In genomic region chr7:55164527-55164926, GRCh38 we compare ENCODE assay signal across 14 cellular contexts.
A peak's percentile ranks its signal among the peaks of the same experiment; 100 is the strongest.
DNase-seq lines count a peak whose midpoint lies in the region; ATAC-seq and TF ChIP-seq lines count a peak whose summit lies in the region.
"Had no signal": no experiment of that assay in that cellular context is flagged by ENCODE, and none has a peak within 500 bp of the region (broad histone marks: within the 10 kb centered on the region; RNA-seq: fewer than 3 reads in every experiment).

No MANE protein-coding gene starts in this region.

- no peak overlapping the region for H3K4me3 ChIP-seq in PC-3 (ENCODE audit: low read length)
- no peak overlapping the region for H3K4me3 ChIP-seq in thyroid gland (replicated peaks in 1 of 3)
- no peak overlapping the region for H3K4me3 ChIP-seq in CD4-positive, alpha-beta memory T cell (ENCODE audit: low read length in 2 of 2)
- H3K4me3 ChIP-seq: BLaER1 treated with 17β-estradiol and CSF1 and Interleukin-3, amounts not matched to agents 10 nM and 100 nM had no signal

- CTCF ChIA-PET in PC-3 (lab: Charles Lee), result no interaction called here
- CTCF ChIA-PET in CD4-positive, alpha-beta memory T cell (lab: Charles Lee; ENCODE audit: partially characterized antibody), result no interaction called here

- no peaks in the 10 kb centered on the region for H3K4me1 Mint-ChIP-seq in CD4-positive, alpha-beta memory T cell
- H3K4me1 Mint-ChIP-seq: CD4-positive, CD25-positive, alpha-beta regulatory T cell had no signal

- H3K9ac ChIP-seq in PC-3 (ENCODE audit: low read length), result no peak overlapping the region
- H3K9ac ChIP-seq: BLaER1 treated with 17β-estradiol and CSF1 and Interleukin-3, amounts not matched to agents 10 nM and 100 nM had no signal

- no TSS peak for BruUV-seq in PC-3 (replicated peaks; lab: Mats Ljungman, UMichigan)

- TF ChIP-seq CTCF in PC-3 (conservative IDR thresholded peaks at IDR 0.05; ENCODE audit: low read depth, low read length), result no peak
- TF ChIP-seq CTCF in thyroid gland (IDR thresholded peaks at IDR 0.05), result no peak

- no peak overlapping the region for H2AFZ ChIP-seq in PC-3 (ENCODE audit: low read length)

- H3K9me3 ChIP-seq in PC-3 (ENCODE audit: low read length) (no peaks in the 10 kb centered on the region), thyroid gland (no peaks in the 10 kb centered on the region)
- no peaks in the 10 kb centered on the region for H3K9me3 ChIP-seq in CD4-positive, alpha-beta memory T cell (ENCODE audit: control insufficient read depth in 1 of 2, low read length in 2 of 2)

- WGBS in thyroid gland, 2 donors, result 38 to 41% methylated on average over 2 of the region's 2 CpGs

- DNase-seq in COR-L47 (lab: John Stamatoyannopoulos, UW), result peak; percentile 59
- DNase-seq in NCI-H748 (lab: John Stamatoyannopoulos, UW; ENCODE audit: unreplicated experiment), result peak; percentile 92
- no peak for DNase-seq in PC-3
- DNase-seq in thyroid gland, result peak in 1 of 2 donors; percentile 45
- no peak for DNase-seq in NCI-H524 treated with DMSO at 0.1 percent for 48 hours (lab: John Stamatoyannopoulos, UW)
- no peak for DNase-seq in CD4-positive, alpha-beta memory T cell
- DNase-seq: ACHN; CD4-positive, CD25-positive, alpha-beta regulatory T cell; DMS79; GOT3; H9 had no signal

- ATAC-seq in PC-3 (peak; percentile 80), GM21423 (IDR thresholded peaks at IDR 0.05; ENCODE audit: unreplicated experiment) (no peak)

- POLR2A ChIA-PET in PC-3 (lab: Charles Lee; ENCODE audit: unreplicated experiment), result interaction anchor here (0.6 kb wide), 1 partner anchor 70 kb away, joined by 3 read pairs; no protein-coding TSS in a partner anchor
- POLR2A ChIA-PET in CD4-positive, alpha-beta memory T cell (lab: Charles Lee; ENCODE audit: partially characterized antibody), result no interaction called here

- no peaks in the 10 kb centered on the region for H4K20me1 ChIP-seq in PC-3 (ENCODE audit: low read length)
- H4K20me1 ChIP-seq: BLaER1 treated with 17β-estradiol and CSF1 and Interleukin-3, amounts not matched to agents 10 nM and 100 nM had no signal

- no peaks in the 10 kb centered on the region for H3F3A ChIP-seq in PC-3 (ENCODE audit: low read length, unreplicated experiment)

- H3K9me3 Mint-ChIP-seq in CD4-positive, alpha-beta memory T cell, result peaks cover 0 to 7% (median 2%) of the 10 kb centered on the region in 8 donors

- H3K4me1 ChIP-seq in PC-3 (ENCODE audit: insufficient read depth, low read length) (peaks cover 4% of the 10 kb centered on the region; the same call in 1 of the 2 replicates), thyroid gland (peaks cover 9 to 12% of the 10 kb centered on the region in 2 donors)
- H3K4me1 ChIP-seq in CD4-positive, alpha-beta memory T cell (ENCODE audit: insufficient read depth, low read length), result no peaks in the 10 kb centered on the region

- H3K4me2 ChIP-seq in PC-3 (ENCODE audit: low read length), result no peak overlapping the region
- H3K4me2 ChIP-seq: BLaER1 treated with 17β-estradiol and CSF1 and Interleukin-3, amounts not matched to agents 10 nM and 100 nM had no signal

- H3K27me3 Mint-ChIP-seq in CD4-positive, alpha-beta memory T cell, result peaks cover under 1 to 2% of the 10 kb centered on the region in 2 donors

- TF ChIP-seq POLR2A in thyroid gland (IDR thresholded peaks at IDR 0.05), result no peak

- H3K4me3 Mint-ChIP-seq in CD4-positive, alpha-beta memory T cell, result no peak overlapping the region
- H3K4me3 Mint-ChIP-seq: CD4-positive, CD25-positive, alpha-beta regulatory T cell; H9 had no signal

- intact Hi-C loops in PC-3 (cut with micrococcal nuclease) (no loop called here), thyroid gland (cut with DNase I) (no loop called here)
- intact Hi-C loops in CD4-positive, alpha-beta memory T cell (cut with micrococcal nuclease), result no loop called here

- H3K27ac Mint-ChIP-seq in CD4-positive, alpha-beta memory T cell, result no peak overlapping the region
- H3K27ac Mint-ChIP-seq: CD4-positive, CD25-positive, alpha-beta regulatory T cell; H9 had no signal

- no peaks in the 10 kb centered on the region for H3K36me3 Mint-ChIP-seq in CD4-positive, alpha-beta memory T cell
- H3K36me3 Mint-ChIP-seq: CD4-positive, CD25-positive, alpha-beta regulatory T cell had no signal

- no peaks in the 10 kb centered on the region for H3K9me2 ChIP-seq in PC-3 (replicated peaks; ENCODE audit: low read length)

- H3K36me3 ChIP-seq in PC-3 (ENCODE audit: low read depth, low read length) (peaks cover 58% of the 10 kb centered on the region), thyroid gland (peaks cover 23 to 29% of the 10 kb centered on the region in 2 donors)
- no peaks in the 10 kb centered on the region for H3K36me3 ChIP-seq in CD4-positive, alpha-beta memory T cell (ENCODE audit: insufficient read depth, low read length)
- H3K36me3 ChIP-seq: BLaER1 treated with 17β-estradiol and CSF1 and Interleukin-3, amounts not matched to agents 10 nM and 100 nM had no signal

- no peaks in the 10 kb centered on the region for H3K27me3 ChIP-seq in PC-3 (ENCODE audit: low read length)
- no peaks in the 10 kb centered on the region for H3K27me3 ChIP-seq in thyroid gland
- H3K27me3 ChIP-seq in CD4-positive, alpha-beta memory T cell (ENCODE audit: insufficient read depth, low read length), result no peaks in the 10 kb centered on the region
- H3K27me3 ChIP-seq: BLaER1 treated with 17β-estradiol and CSF1 and Interleukin-3, amounts not matched to agents 10 nM and 100 nM had no signal

- no peaks in the 10 kb centered on the region for H3K79me2 ChIP-seq in PC-3 (ENCODE audit: low read length)

- H3K27ac ChIP-seq in PC-3 (ENCODE audit: low read length) (no peak overlapping the region), thyroid gland (peak overlapping the region in 2 of 3 donors; percentile 27 to 33)
- H3K27ac ChIP-seq in CD4-positive, alpha-beta memory T cell (ENCODE audit: low read depth, low read length), result no peak overlapping the region
- H3K27ac ChIP-seq: BLaER1 treated with 17β-estradiol and CSF1 and Interleukin-3, amounts not matched to agents 10 nM and 100 nM; HL-60 had no signal

Comparison
In these comparisons a context has a peak if more than half of its experiments do, and no peak if none do; other contexts are left out.
1. DNase-seq: peak in COR-L47 (single experiment) and NCI-H748 (single experiment); none in PC-3 (single experiment), NCI-H524 treated with DMSO at 0.1 percent for 48 hours (single experiment) and CD4-positive, alpha-beta memory T cell (0 of 5).
2. H3K27ac ChIP-seq: peak in thyroid gland (2 of 3); none in PC-3 (single experiment) and CD4-positive, alpha-beta memory T cell (single experiment).